ENCODE assay signal across 22 cellular contexts in the genomic region with DNA sequence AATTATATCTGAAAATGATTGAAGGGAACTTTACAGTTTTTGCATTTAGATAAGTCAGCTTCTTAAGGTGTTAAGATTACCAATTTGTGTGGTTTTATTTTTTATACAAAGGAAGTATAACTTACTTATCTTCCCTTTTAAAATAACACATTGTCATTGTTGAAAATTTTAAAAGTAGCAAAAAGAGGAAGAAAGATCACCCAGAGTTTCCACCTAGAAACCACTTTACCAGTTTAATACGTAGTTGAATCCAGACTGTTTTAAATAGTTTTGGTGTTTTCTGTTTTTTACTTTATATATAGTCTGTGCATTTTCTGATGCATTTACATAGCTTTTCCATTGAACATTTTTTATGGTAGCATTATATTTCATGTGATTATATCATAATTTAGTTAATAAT. TPM values are rescaled to one million over a fixed set of nuclear protein-coding genes. Genes with fewer than 3 reads are reported as not detected.
DNase-seq lines count a peak whose midpoint lies in the region; ATAC-seq, FAIRE-seq and TF ChIP-seq lines count a peak whose summit lies in the region.
"Had no signal": no experiment of that assay in that cellular context is flagged by ENCODE, and none has a peak within 500 bp of the region (broad histone marks: within the 10 kb centered on the region; RNA-seq: fewer than 3 reads in every experiment).

No MANE protein-coding gene starts in this region.

- H3K9me2 ChIP-seq in Loucy (replicated peaks; ENCODE audit: low read depth, low read length), result no peaks in the 10 kb centered on the region

- H3K9ac ChIP-seq in Loucy (ENCODE audit: low read depth, low read length, poor library complexity, severe bottlenecking), result no peak overlapping the region

- no peaks in the 10 kb centered on the region for H3K9me3 ChIP-seq in Loucy (ENCODE audit: insufficient read depth, low read depth, low read length)
- H3K9me3 ChIP-seq: body of pancreas, pancreas, SJCRH30, tibial nerve had no signal

- no peaks in the 10 kb centered on the region for H3F3A ChIP-seq in Loucy (ENCODE audit: low read depth)

- peak; percentile 61 for FAIRE-seq in GM18507 (lab: Jason Lieb, UNC)
- FAIRE-seq: H1 had no signal

- H3K36me3 Mint-ChIP-seq in naive B cell, result peaks cover 3 to 7% of the 10 kb centered on the region in 2 donors
- peaks cover 53% of the 10 kb centered on the region for H3K36me3 Mint-ChIP-seq in activated CD4-positive, alpha-beta memory T cell treated with anti-CD3 and anti-CD28 coated beads, Interleukin-2, amount 10 ng/mL, durations not matched to agents 7 days and 5 days (ENCODE audit: low read depth)

- peak; percentile 81 to 84 for ATAC-seq in naive B cell (ENCODE audit: low read depth in 2 of 2)
- no peak for ATAC-seq in Right ventricle myocardium inferior
- ATAC-seq: body of pancreas; CD8-positive, alpha-beta T cell; pancreas; sciatic nerve had no signal

- CTCF ChIA-PET in activated CD4-positive, alpha-beta memory T cell treated with anti-CD3 and anti-CD28 coated beads, Interleukin-2, amount 10 ng/mL, durations not matched to agents 7 days and 5 days (lab: Charles Lee), result no interaction called here

- H3K9me3 Mint-ChIP-seq in naive B cell, result no peaks in the 10 kb centered on the region
- no peaks in the 10 kb centered on the region for H3K9me3 Mint-ChIP-seq in activated CD4-positive, alpha-beta memory T cell treated with anti-CD3 and anti-CD28 coated beads, Interleukin-2, amount 10 ng/mL, durations not matched to agents 7 days and 5 days
- H3K9me3 Mint-ChIP-seq: CD8-positive, alpha-beta T cell; stimulated activated naive CD8-positive, alpha-beta T cell treated with anti-CD3 and anti-CD28 coated beads, Interleukin-15, Interleukin-2, amounts not matched to agents 100 ng/mL and 50 ng/mL, for 24 hours had no signal

- no peak for DNase-seq in GM18507 (ENCODE audit: extremely low spot score, insufficient read length, low read depth)
- DNase-seq in SKM-1 (lab: John Stamatoyannopoulos, UW; ENCODE audit: unreplicated experiment), result peak; percentile 21
- DNase-seq in naive B cell, result peak; percentile 18
- DNase-seq in cortex of kidney (lab: John Stamatoyannopoulos, UW), result no peak
- no peak for DNase-seq in activated CD4-positive, alpha-beta memory T cell treated with anti-CD3 and anti-CD28 coated beads, Interleukin-2, amount 10 ng/mL, durations not matched to agents 7 days and 5 days
- DNase-seq in COLO668 (lab: John Stamatoyannopoulos, UW; ENCODE audit: unreplicated experiment), result no peak
- DNase-seq in Right ventricle myocardium inferior (ENCODE audit: missing footprints), result no peak
- DNase-seq: activated CD4-positive, alpha-beta T cell treated with anti-CD3 and anti-CD28 coated beads for 48 hours; body of pancreas; CD8-positive, alpha-beta T cell; islet precursor cell; NCI-H1092; NCI-H2081 treated with DMSO at 0.1 percent for 48 hours; pancreas; SJCRH30; T-helper 9 cell had no signal

- H3K4me3 Mint-ChIP-seq in naive B cell, result peak overlapping the region in 3 of 8 donors; percentile 39 to 61 (median 44)
- no peak overlapping the region for H3K4me3 Mint-ChIP-seq in activated CD4-positive, alpha-beta memory T cell treated with anti-CD3 and anti-CD28 coated beads, Interleukin-2, amount 10 ng/mL, durations not matched to agents 7 days and 5 days
- H3K4me3 Mint-ChIP-seq: CD8-positive, alpha-beta T cell; stimulated activated naive CD8-positive, alpha-beta T cell treated with anti-CD3 and anti-CD28 coated beads, Interleukin-15, Interleukin-2, amounts not matched to agents 100 ng/mL and 50 ng/mL, for 24 hours had no signal

- peaks cover 26% of the 10 kb centered on the region for H4K20me1 ChIP-seq in Loucy (ENCODE audit: insufficient read depth, low read length, poor library complexity, severe bottlenecking)

- H3K4me3 ChIP-seq in Loucy (ENCODE audit: low read length, poor library complexity, severe bottlenecking), result peak overlapping the region; percentile 11
- H3K4me3 ChIP-seq: body of pancreas, lung, pancreas, SJCRH30, tibial nerve had no signal

- H3K79me2 ChIP-seq in Loucy (ENCODE audit: insufficient read depth, low read length), result peaks cover 52% of the 10 kb centered on the region

- POLR2A ChIA-PET in activated CD4-positive, alpha-beta memory T cell treated with anti-CD3 and anti-CD28 coated beads, Interleukin-2, amount 10 ng/mL, durations not matched to agents 7 days and 5 days (lab: Charles Lee), result no interaction called here

- peaks cover 59% of the 10 kb centered on the region for H3K4me1 ChIP-seq in Loucy (ENCODE audit: insufficient read depth, low read length, poor library complexity, severe bottlenecking)
- H3K4me1 ChIP-seq: body of pancreas, pancreas, SJCRH30, tibial nerve had no signal

- intact Hi-C loops in Right ventricle myocardium inferior (cut with DNase I), result no loop called here

- TF ChIP-seq CTCF in Loucy (conservative IDR thresholded peaks at IDR 0.05; ENCODE audit: low read length), result no peak

- H3K27ac Mint-ChIP-seq in naive B cell, result no peak overlapping the region
- no peak overlapping the region for H3K27ac Mint-ChIP-seq in activated CD4-positive, alpha-beta memory T cell treated with anti-CD3 and anti-CD28 coated beads, Interleukin-2, amount 10 ng/mL, durations not matched to agents 7 days and 5 days
- H3K27ac Mint-ChIP-seq: CD8-positive, alpha-beta T cell; stimulated activated naive CD8-positive, alpha-beta T cell treated with anti-CD3 and anti-CD28 coated beads, Interleukin-15, Interleukin-2, amounts not matched to agents 100 ng/mL and 50 ng/mL, for 24 hours had no signal

- H3K27me3 Mint-ChIP-seq in naive B cell, result no peaks in the 10 kb centered on the region
- no peaks in the 10 kb centered on the region for H3K27me3 Mint-ChIP-seq in activated CD4-positive, alpha-beta memory T cell treated with anti-CD3 and anti-CD28 coated beads, Interleukin-2, amount 10 ng/mL, durations not matched to agents 7 days and 5 days
- H3K27me3 Mint-ChIP-seq: stimulated activated naive CD8-positive, alpha-beta T cell treated with anti-CD3 and anti-CD28 coated beads, Interleukin-15, Interleukin-2, amounts not matched to agents 100 ng/mL and 50 ng/mL, for 24 hours had no signal

- H2AFZ ChIP-seq in Loucy (ENCODE audit: low read length), result no peak overlapping the region

- no peaks in the 10 kb centered on the region for H3K27me3 ChIP-seq in Loucy (ENCODE audit: insufficient read depth, low read length, poor library complexity, severe bottlenecking)
- H3K27me3 ChIP-seq: body of pancreas, pancreas, SJCRH30, tibial nerve had no signal

- H3K36me3 ChIP-seq in Loucy (ENCODE audit: insufficient read depth, low read length), result peaks cover 2% of the 10 kb centered on the region; the same call in 1 of the 2 replicates
- H3K36me3 ChIP-seq: pancreas, SJCRH30, tibial nerve had no signal

- peak overlapping the region; percentile 79 for H3K4me2 ChIP-seq in Loucy (ENCODE audit: low read depth, low read length, poor library complexity, severe bottlenecking)

- peaks cover 29 to 52% (median 33%) of the 10 kb centered on the region in 3 donors for H3K4me1 Mint-ChIP-seq in naive B cell
- peaks cover 51% of the 10 kb centered on the region for H3K4me1 Mint-ChIP-seq in activated CD4-positive, alpha-beta memory T cell treated with anti-CD3 and anti-CD28 coated beads, Interleukin-2, amount 10 ng/mL, durations not matched to agents 7 days and 5 days

RNA-seq across cellular contexts. Expression of a gene that starts 6.1 kb away (rescaled TPM):
- polyA plus RNA-seq in naive B cell (ENCODE audit: low read depth in 6 of 6), result 10 to 100 TPM in 1 of 6 donors, 1 to 10 TPM in 5; 4.9 to 14.0 (median 6.3) TPM
- 10 to 100 TPM; 29.2 to 33.0 TPM for total RNA-seq in activated CD4-positive, alpha-beta memory T cell treated with anti-CD3 and anti-CD28 coated beads, Interleukin-2, amount 10 ng/mL, durations not matched to agents 7 days and 5 days
- total RNA-seq in Right ventricle myocardium inferior, result 3.9 TPM

RNA-seq across cellular contexts. Expression of a gene that starts 6.5 kb away (rescaled TPM):
- 10 to 100 TPM; 18.1 to 25.9 (median 22.8) TPM for polyA plus RNA-seq in naive B cell (ENCODE audit: low read depth in 6 of 6)
- 10 to 100 TPM; 67.4 to 70.8 TPM for total RNA-seq in activated CD4-positive, alpha-beta memory T cell treated with anti-CD3 and anti-CD28 coated beads, Interleukin-2, amount 10 ng/mL, durations not matched to agents 7 days and 5 days
- 59.9 TPM for total RNA-seq in Right ventricle myocardium inferior

Comparison
In these comparisons a context has a peak if more than half of its experiments do, and no peak if none do; other contexts are left out.
1. DNase-seq: peak in SKM-1 (single experiment) and naive B cell (single experiment); none in GM18507 (single experiment), cortex of kidney (single experiment), activated CD4-positive, alpha-beta memory T cell treated with anti-CD3 and anti-CD28 coated beads, Interleukin-2, amount 10 ng/mL, durations not matched to agents 7 days and 5 days (single experiment), COLO668 (single experiment) and Right ventricle myocardium inferior (single experiment).